ENCODE assay signal across 8 cellular contexts in the genomic region with DNA sequence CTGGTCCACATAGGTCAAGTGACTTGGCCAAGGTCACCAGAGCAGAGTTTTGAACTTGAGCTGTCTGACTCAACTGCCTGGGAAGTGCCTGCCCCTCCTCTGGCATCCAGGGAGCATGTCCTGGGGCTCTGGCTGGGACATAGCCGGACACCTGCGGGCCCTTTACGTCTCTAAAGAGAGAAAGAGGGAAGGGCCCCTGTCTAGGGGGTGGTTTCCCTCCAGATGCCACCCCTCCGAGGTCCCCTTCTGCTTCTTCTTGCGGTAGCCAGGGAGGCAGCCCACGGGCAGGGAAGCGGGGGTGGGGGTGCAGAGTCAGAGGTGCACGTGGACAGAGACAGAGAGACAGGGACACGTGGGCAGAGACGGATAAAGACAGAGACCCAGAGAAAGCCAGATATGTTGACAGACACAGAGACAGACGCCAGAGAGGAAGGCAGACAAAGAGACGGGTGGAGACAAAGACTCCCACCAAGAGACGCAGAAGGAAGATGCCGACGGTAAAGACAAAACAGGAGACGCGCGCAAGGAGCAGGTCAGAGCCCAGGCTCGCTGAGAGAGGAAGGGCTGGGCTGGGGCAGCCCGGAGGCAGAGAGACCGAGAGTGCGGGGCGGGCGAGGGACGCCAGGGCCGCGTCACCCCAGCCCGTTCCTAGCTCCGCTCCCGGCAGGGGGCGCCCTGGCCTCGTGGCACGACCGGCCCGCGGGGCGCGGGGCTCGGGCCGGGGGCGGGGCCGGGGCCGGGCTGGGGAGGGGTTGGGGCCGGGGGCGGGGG. TPM values are rescaled to one million over a fixed set of nuclear protein-coding genes. Genes with fewer than 3 reads are reported as not detected.
DNase-seq lines count a peak whose midpoint lies in the region; ATAC-seq and TF ChIP-seq lines count a peak whose summit lies in the region.

No MANE protein-coding gene starts in this region.

- no peak for ATAC-seq in GM21423 (IDR thresholded peaks at IDR 0.05; ENCODE audit: unreplicated experiment)

- no peak overlapping the region for H3K27ac ChIP-seq in effector memory CD4-positive, alpha-beta T cell (ENCODE audit: insufficient read depth, low read length, poor library complexity, severe bottlenecking)

- DNase-seq in GM10248 (ENCODE audit: extremely low spot score): peak; percentile 87
- DNase-seq in NCI-H1694 (lab: John Stamatoyannopoulos, UW): peak; percentile 16
- DNase-seq in activated CD4-positive, alpha-beta T cell treated with anti-CD3 and anti-CD28 coated beads, Interleukin-2, amount 50 U/mL, for 1 hour: peak; percentile 57
- peak; percentile 7 to 27 (median 15) for DNase-seq in effector memory CD4-positive, alpha-beta T cell
- peak; percentile 94 for DNase-seq in mesenteric fat pad (ENCODE audit: low spot score)
- peak; percentile 20 to 21 for DNase-seq in stimulated activated CD8-positive, alpha-beta memory T cell treated with anti-CD3 and anti-CD28 coated beads, Interleukin-4, amount 100 ng/mL, for 1 hour (ENCODE audit: low read depth in 2 of 2, low spot score in 1 of 2)
- DNase-seq in T1000 (lab: John Stamatoyannopoulos, UW): no peak

- peaks cover 26% of the 10 kb centered on the region for H3K27me3 ChIP-seq in effector memory CD4-positive, alpha-beta T cell (replicated peaks; ENCODE audit: control insufficient read depth, insufficient read depth, low read length, poor library complexity, severe bottlenecking)

- CTCF ChIA-PET in GM10248 (lab: Yijun Ruan, JAX): interaction anchor here (1.1 to 3.7 kb wide), 6 partner anchors 9 to 165 kb away, joined by 3 to 23 read pairs (median 6); no protein-coding TSS in a partner anchor

- TF ChIP-seq CTCF in GM10248 (IDR thresholded peaks at IDR 0.05; ENCODE audit: control extremely low read depth, extremely low read depth, low read depth, missing control alignments): peak; percentile 78

- POLR2A ChIA-PET in GM10248 (lab: Yijun Ruan, JAX): no interaction called here

- H3K9me3 ChIP-seq in effector memory CD4-positive, alpha-beta T cell (ENCODE audit: control insufficient read depth, low read length): no peaks in the 10 kb centered on the region

- H3K36me3 ChIP-seq in effector memory CD4-positive, alpha-beta T cell (ENCODE audit: control insufficient read depth, insufficient read depth, low read length): no peaks in the 10 kb centered on the region

- H3K4me1 ChIP-seq in effector memory CD4-positive, alpha-beta T cell (ENCODE audit: control insufficient read depth, insufficient read depth, low read length, poor library complexity, severe bottlenecking): peaks cover 5% of the 10 kb centered on the region

- no peak overlapping the region for H3K4me3 ChIP-seq in effector memory CD4-positive, alpha-beta T cell (ENCODE audit: insufficient read depth, low read depth, low read length, poor library complexity, severe bottlenecking)

RNA-seq across cellular contexts. Expression of gene ALPL, which starts 0.5 kb away (rescaled TPM):
- total RNA-seq in mesenteric fat pad: 129 TPM
